Comparison of ENCODE assay signal across 1 cellular context in genomic region chr6:101400341-101400740, GRCh38.
TF ChIP-seq lines count a peak whose summit lies in the region.

No MANE protein-coding gene starts in this region.

TF ChIP-seq in WTC11, 78 proteins besides CTCF, POLR2A, EP300 and RAD21 (continued from another document):
- TF ChIP-seq, protein P1, sequence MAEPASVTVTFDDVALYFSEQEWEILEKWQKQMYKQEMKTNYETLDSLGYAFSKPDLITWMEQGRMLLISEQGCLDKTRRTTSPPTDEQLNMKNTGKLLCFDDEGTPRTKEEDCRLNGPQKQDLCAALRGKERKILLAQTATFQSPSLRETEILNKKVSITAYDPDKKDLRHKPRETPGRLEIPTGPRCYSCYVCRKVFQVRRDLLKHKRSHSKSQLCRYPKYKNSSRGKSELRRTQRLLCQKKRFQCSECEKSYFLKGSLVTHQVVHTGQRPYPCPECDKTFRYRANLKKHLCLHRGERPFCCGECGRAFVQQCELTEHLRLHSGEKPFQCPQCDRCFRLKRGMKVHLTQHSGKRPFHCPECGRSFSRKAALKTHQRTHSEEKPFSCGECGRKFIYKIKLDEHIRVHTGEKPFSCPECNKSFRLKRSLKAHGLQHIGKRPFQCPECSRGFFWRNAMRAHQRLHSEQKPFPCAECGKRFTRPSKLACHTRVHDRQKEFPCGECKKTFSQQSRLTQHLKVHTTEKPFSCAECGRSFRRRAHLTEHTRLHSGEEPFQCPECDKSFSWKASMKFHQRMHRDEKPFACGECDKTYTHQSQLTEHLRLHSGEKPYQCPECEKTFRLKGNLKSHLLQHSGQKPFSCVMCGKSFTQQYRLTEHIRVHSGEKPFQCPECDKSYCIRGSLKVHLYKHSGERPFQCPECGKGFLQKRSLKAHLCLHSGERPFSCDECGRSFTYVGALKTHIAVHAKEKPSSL (CRISPR knock-in tag; conservative IDR thresholded peaks at IDR 0.05) = no peak
- TF ChIP-seq ZNF416 (CRISPR knock-in tag; IDR thresholded peaks at IDR 0.05) (no peak), ZNF232 (CRISPR knock-in tag; IDR thresholded peaks at IDR 0.05) (no peak), NFATC4 (CRISPR knock-in tag; IDR thresholded peaks at IDR 0.05) (no peak), USF2 (CRISPR knock-in tag; IDR thresholded peaks at IDR 0.05) (no peak)
- TF ChIP-seq, protein P2, sequence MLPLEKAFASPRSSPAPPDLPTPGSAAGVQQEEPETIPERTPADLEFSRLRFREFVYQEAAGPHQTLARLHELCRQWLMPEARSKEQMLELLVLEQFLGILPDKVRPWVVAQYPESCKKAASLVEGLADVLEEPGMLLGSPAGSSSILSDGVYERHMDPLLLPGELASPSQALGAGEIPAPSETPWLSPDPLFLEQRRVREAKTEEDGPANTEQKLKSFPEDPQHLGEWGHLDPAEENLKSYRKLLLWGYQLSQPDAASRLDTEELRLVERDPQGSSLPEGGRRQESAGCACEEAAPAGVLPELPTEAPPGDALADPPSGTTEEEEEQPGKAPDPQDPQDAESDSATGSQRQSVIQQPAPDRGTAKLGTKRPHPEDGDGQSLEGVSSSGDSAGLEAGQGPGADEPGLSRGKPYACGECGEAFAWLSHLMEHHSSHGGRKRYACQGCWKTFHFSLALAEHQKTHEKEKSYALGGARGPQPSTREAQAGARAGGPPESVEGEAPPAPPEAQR (CRISPR knock-in tag; IDR thresholded peaks at IDR 0.05) = no peak
- TF ChIP-seq, protein P3, sequence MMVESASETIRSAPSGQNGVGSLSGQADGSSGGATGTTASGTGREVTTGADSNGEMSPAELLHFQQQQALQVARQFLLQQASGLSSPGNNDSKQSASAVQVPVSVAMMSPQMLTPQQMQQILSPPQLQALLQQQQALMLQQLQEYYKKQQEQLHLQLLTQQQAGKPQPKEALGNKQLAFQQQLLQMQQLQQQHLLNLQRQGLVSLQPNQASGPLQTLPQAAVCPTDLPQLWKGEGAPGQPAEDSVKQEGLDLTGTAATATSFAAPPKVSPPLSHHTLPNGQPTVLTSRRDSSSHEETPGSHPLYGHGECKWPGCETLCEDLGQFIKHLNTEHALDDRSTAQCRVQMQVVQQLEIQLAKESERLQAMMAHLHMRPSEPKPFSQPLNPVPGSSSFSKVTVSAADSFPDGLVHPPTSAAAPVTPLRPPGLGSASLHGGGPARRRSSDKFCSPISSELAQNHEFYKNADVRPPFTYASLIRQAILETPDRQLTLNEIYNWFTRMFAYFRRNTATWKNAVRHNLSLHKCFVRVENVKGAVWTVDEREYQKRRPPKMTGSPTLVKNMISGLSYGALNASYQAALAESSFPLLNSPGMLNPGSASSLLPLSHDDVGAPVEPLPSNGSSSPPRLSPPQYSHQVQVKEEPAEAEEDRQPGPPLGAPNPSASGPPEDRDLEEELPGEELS (CRISPR knock-in tag; IDR thresholded peaks at IDR 0.05) = no peak
